Comparison of ENCODE assay signal across 8 cellular contexts in genomic region chr1:211469938-211470529, GRCh38. TPM values are rescaled to one million over a fixed set of nuclear protein-coding genes. Genes with fewer than 3 reads are reported as not detected.
A peak's percentile ranks its signal among the peaks of the same experiment; 100 is the strongest.
DNase-seq lines count a peak whose midpoint lies in the region; ATAC-seq and TF ChIP-seq lines count a peak whose summit lies in the region.

No MANE protein-coding gene starts in this region.

- peak overlapping the region; percentile 36 for H3K4me3 Mint-ChIP-seq in osteocyte (ENCODE audit: unreplicated experiment)

- DNase-seq in D341Med (ENCODE audit: low spot score), result peak; percentile 90
- peak; percentile 6 for DNase-seq in NOMO-1 treated with DMSO at 0.1 percent for 48 hours (lab: John Stamatoyannopoulos, UW; ENCODE audit: unreplicated experiment)
- DNase-seq in activated effector memory CD4-positive, alpha-beta T cell treated with Interleukin-2 at 50 U/mL for 16 hours, result peak; percentile 4
- peak; percentile 48 for DNase-seq in germinal center (ENCODE audit: low spot score)
- DNase-seq in osteocyte (ENCODE audit: extremely low spot score, unreplicated experiment), result peak; percentile 91
- peak; percentile 78 for DNase-seq in ureter (ENCODE audit: low spot score)

- TF ChIP-seq CTCF in osteocyte (IDR thresholded peaks at IDR 0.05), result peak; percentile 93

- H3K9me3 Mint-ChIP-seq in osteocyte (ENCODE audit: unreplicated experiment), result no peaks in the 10 kb centered on the region

- H3K27ac Mint-ChIP-seq in osteocyte (ENCODE audit: unreplicated experiment), result no peak overlapping the region

- H3K36me3 Mint-ChIP-seq in osteocyte (ENCODE audit: unreplicated experiment), result no peaks in the 10 kb centered on the region

- ATAC-seq in HG03342 (IDR thresholded peaks at IDR 0.05; ENCODE audit: unreplicated experiment) (peak; percentile 68), HG03045 (IDR thresholded peaks at IDR 0.05; ENCODE audit: unreplicated experiment) (no peak)

- peaks cover 9% of the 10 kb centered on the region for H3K4me1 Mint-ChIP-seq in osteocyte (ENCODE audit: unreplicated experiment)

- peaks cover 40% of the 10 kb centered on the region for H3K27me3 Mint-ChIP-seq in osteocyte (ENCODE audit: unreplicated experiment)

RNA-seq across cellular contexts. Expression of gene RD3, which starts 21.9 kb away (rescaled TPM):
- total RNA-seq in osteocyte (not detected in 2 replicates), ureter (0.65 TPM)

Comparison
In these comparisons a context has a peak if more than half of its experiments do, and no peak if none do; other contexts are left out.
1. DNase-seq: peak in every context shown above with its lines; median percentile 91 in osteocyte; 90 in D341Med; 78 in ureter; 48 in germinal center; 6 in NOMO-1 treated with DMSO at 0.1 percent for 48 hours; 4 in activated effector memory CD4-positive, alpha-beta T cell treated with Interleukin-2 at 50 U/mL for 16 hours.